Comparison of ENCODE assay signal across 19 cellular contexts in the genomic region with DNA sequence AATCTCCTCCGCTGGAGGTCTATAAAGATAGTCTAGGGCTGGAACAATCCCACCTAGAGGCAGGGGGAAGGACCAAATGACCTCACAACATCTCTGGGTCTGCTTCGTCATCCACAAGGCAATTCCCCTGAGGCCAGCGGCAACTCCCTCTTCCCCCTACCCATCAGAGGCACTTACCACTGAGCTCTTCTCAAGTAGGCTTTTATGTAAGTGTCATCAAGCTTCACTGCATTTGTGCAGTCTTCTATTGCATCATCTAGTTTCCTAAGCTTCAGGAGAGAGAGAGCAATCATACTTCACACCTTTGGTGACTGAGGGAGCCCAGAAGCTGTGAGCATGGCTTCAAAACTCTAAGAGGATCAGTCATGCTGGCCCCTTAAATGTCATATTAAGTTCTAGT. TPM values are rescaled to one million over a fixed set of nuclear protein-coding genes. Genes with fewer than 3 reads are reported as not detected.
DNase-seq lines count a peak whose midpoint lies in the region; ATAC-seq and TF ChIP-seq lines count a peak whose summit lies in the region.
"Had no signal": no experiment of that assay in that cellular context is flagged by ENCODE, and none has a peak within 500 bp of the region (broad histone marks: within the 10 kb centered on the region; RNA-seq: fewer than 3 reads in every experiment).

No MANE protein-coding gene starts in this region.

- no peaks in the 10 kb centered on the region for H3K9me3 ChIP-seq in HEK293 (ENCODE audit: control insufficient read depth, insufficient read depth, low read depth, low read length)
- H3K9me3 ChIP-seq in WERI-Rb-1 (ENCODE audit: severe bottlenecking): no peaks in the 10 kb centered on the region
- H3K9me3 ChIP-seq: esophagus squamous epithelium, ovary, Peyer's patch, suprapubic skin had no signal

- H3K27me3 ChIP-seq in WERI-Rb-1 (ENCODE audit: insufficient read depth, low read depth, severe bottlenecking): no peaks in the 10 kb centered on the region
- H3K27me3 ChIP-seq: esophagus squamous epithelium, ovary, Peyer's patch, suprapubic skin had no signal

- H3K4me3 Mint-ChIP-seq in memory B cell: no peak overlapping the region
- H3K4me3 Mint-ChIP-seq: dendritic cell treated with granulocyte-macrophage colony-stimulating factor and Interleukin-4, amounts not matched to agents 40 ng/mL and 50 ng/mL, for 4 days; WTC11 had no signal

- H3K4me1 Mint-ChIP-seq in memory B cell: peaks cover 7% of the 10 kb centered on the region
- H3K4me1 Mint-ChIP-seq: WTC11 had no signal

- POLR2A ChIA-PET in HEK293 (lab: Yijun Ruan, JAX): no interaction called here

- CTCF ChIA-PET in HEK293 (lab: Yijun Ruan, JAX): no interaction called here

- no peaks in the 10 kb centered on the region for H3K27me3 Mint-ChIP-seq in memory B cell
- H3K27me3 Mint-ChIP-seq: dendritic cell treated with granulocyte-macrophage colony-stimulating factor and Interleukin-4, amounts not matched to agents 40 ng/mL and 50 ng/mL, for 4 days had no signal

- no peak for TF ChIP-seq CTCF in HEK293 (tag by site-specific recombination; IDR thresholded peaks at IDR 0.05)
- TF ChIP-seq CTCF in WERI-Rb-1 (IDR thresholded peaks at IDR 0.05; ENCODE audit: low read depth, low read length): no peak

- H3K9me3 Mint-ChIP-seq in memory B cell: no peaks in the 10 kb centered on the region
- H3K9me3 Mint-ChIP-seq: dendritic cell treated with granulocyte-macrophage colony-stimulating factor and Interleukin-4, amounts not matched to agents 40 ng/mL and 50 ng/mL, for 4 days; WTC11 had no signal

- no peaks in the 10 kb centered on the region for H3K4me1 ChIP-seq in HEK293 (ENCODE audit: control insufficient read depth, insufficient read depth, low read length)
- H3K4me1 ChIP-seq: suprapubic skin had no signal

- peak; percentile 21 for DNase-seq in DMS79 treated with DMSO at 0.1 percent for 48 hours (lab: John Stamatoyannopoulos, UW)
- DNase-seq in WERI-Rb-1: no peak
- no peak for DNase-seq in memory B cell (ENCODE audit: low spot score in 2 of 2)
- no peak for DNase-seq in mucosa of gallbladder (ENCODE audit: low spot score)
- no peak for DNase-seq in activated CD8-positive, alpha-beta memory T cell treated with anti-CD3 and anti-CD28 coated beads, Interleukin-2, amount 50 U/mL, for 4 hours
- DNase-seq in stimulated activated CD4-positive, alpha-beta T cell treated with anti-CD3 and anti-CD28 coated beads, Interleukin-2, amount 100 ng/mL, for 48 hours: no peak
- no peak for DNase-seq in DMS153 treated with DMSO at 0.1 percent for 48 hours (lab: John Stamatoyannopoulos, UW; ENCODE audit: unreplicated experiment)
- DNase-seq: DMS53, esophagus squamous epithelium, kidney glomerular epithelial cell, NCI-H1092 treated with DMSO at 0.1 percent for 48 hours, ovary, Peyer's patch had no signal

- H3K36me3 ChIP-seq in HEK293 (ENCODE audit: control insufficient read depth in 2 of 2, insufficient read depth in 1 of 2, low read length in 2 of 2) (peaks cover 90 to 98% of the 10 kb centered on the region in 2 experiments), WERI-Rb-1 (peaks cover 93% of the 10 kb centered on the region)
- H3K36me3 ChIP-seq: ovary had no signal

- H3K36me3 Mint-ChIP-seq in memory B cell: peaks cover 21% of the 10 kb centered on the region

- no peak overlapping the region for H3K27ac ChIP-seq in HEK293 (ENCODE audit: extremely low read depth, low read depth, low read length)
- peak overlapping the region; percentile 49 for H3K27ac ChIP-seq in WERI-Rb-1
- H3K27ac ChIP-seq: esophagus squamous epithelium, ovary, Peyer's patch, suprapubic skin had no signal

- peak; percentile 14 for ATAC-seq in memory B cell (ENCODE audit: low read depth)
- ATAC-seq: HCT116, WTC11 had no signal

- H3K27ac Mint-ChIP-seq in memory B cell: no peak overlapping the region
- H3K27ac Mint-ChIP-seq: dendritic cell treated with granulocyte-macrophage colony-stimulating factor and Interleukin-4, amounts not matched to agents 40 ng/mL and 50 ng/mL, for 4 days; WTC11 had no signal

- H3K4me3 ChIP-seq in HEK293 (ENCODE audit: low read depth, low read length) (no peak overlapping the region), WERI-Rb-1 (ENCODE audit: low read depth, low read length) (no peak overlapping the region)
- H3K4me3 ChIP-seq: esophagus squamous epithelium, ovary, Peyer's patch, suprapubic skin had no signal

TF ChIP-seq in HEK293, 187 proteins besides CTCF, POLR2A, EP300 and RAD21 (continues in another document):
- TF ChIP-seq MZF1 (tag by site-specific recombination; IDR thresholded peaks at IDR 0.05; ENCODE audit: borderline replicate concordance): no peak
- TF ChIP-seq ZNF366 (tag by site-specific recombination; conservative IDR thresholded peaks at IDR 0.05): 0 out of 2 replicates have a peak, but pooled peaks have one; percentile 19
- TF ChIP-seq GLIS1 (tag by site-specific recombination; IDR thresholded peaks at IDR 0.05): peak; percentile 65
- TF ChIP-seq, protein P1, sequence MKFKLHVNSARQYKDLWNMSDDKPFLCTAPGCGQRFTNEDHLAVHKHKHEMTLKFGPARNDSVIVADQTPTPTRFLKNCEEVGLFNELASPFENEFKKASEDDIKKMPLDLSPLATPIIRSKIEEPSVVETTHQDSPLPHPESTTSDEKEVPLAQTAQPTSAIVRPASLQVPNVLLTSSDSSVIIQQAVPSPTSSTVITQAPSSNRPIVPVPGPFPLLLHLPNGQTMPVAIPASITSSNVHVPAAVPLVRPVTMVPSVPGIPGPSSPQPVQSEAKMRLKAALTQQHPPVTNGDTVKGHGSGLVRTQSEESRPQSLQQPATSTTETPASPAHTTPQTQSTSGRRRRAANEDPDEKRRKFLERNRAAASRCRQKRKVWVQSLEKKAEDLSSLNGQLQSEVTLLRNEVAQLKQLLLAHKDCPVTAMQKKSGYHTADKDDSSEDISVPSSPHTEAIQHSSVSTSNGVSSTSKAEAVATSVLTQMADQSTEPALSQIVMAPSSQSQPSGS (tag by site-specific recombination; IDR thresholded peaks at IDR 0.05; ENCODE audit: low read depth): peak; percentile 71; the same call in 1 of the 2 replicates
- peak; percentile 38; the same call in 1 of the 2 replicates for TF ChIP-seq ZBTB17 (tag by site-specific recombination; IDR thresholded peaks at IDR 0.05)
- TF ChIP-seq, protein P2, sequence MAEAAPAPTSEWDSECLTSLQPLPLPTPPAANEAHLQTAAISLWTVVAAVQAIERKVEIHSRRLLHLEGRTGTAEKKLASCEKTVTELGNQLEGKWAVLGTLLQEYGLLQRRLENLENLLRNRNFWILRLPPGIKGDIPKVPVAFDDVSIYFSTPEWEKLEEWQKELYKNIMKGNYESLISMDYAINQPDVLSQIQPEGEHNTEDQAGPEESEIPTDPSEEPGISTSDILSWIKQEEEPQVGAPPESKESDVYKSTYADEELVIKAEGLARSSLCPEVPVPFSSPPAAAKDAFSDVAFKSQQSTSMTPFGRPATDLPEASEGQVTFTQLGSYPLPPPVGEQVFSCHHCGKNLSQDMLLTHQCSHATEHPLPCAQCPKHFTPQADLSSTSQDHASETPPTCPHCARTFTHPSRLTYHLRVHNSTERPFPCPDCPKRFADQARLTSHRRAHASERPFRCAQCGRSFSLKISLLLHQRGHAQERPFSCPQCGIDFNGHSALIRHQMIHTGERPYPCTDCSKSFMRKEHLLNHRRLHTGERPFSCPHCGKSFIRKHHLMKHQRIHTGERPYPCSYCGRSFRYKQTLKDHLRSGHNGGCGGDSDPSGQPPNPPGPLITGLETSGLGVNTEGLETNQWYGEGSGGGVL (tag by site-specific recombination; IDR thresholded peaks at IDR 0.05): peak; percentile 59
- no peak for TF ChIP-seq ZNF600 (tag by site-specific recombination; IDR thresholded peaks at IDR 0.05)
- TF ChIP-seq ZNF629 (tag by site-specific recombination; IDR thresholded peaks at IDR 0.05): peak; percentile 47
- TF ChIP-seq, protein P3, sequence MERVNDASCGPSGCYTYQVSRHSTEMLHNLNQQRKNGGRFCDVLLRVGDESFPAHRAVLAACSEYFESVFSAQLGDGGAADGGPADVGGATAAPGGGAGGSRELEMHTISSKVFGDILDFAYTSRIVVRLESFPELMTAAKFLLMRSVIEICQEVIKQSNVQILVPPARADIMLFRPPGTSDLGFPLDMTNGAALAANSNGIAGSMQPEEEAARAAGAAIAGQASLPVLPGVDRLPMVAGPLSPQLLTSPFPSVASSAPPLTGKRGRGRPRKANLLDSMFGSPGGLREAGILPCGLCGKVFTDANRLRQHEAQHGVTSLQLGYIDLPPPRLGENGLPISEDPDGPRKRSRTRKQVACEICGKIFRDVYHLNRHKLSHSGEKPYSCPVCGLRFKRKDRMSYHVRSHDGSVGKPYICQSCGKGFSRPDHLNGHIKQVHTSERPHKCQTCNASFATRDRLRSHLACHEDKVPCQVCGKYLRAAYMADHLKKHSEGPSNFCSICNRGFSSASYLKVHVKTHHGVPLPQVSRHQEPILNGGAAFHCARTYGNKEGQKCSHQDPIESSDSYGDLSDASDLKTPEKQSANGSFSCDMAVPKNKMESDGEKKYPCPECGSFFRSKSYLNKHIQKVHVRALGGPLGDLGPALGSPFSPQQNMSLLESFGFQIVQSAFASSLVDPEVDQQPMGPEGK (tag by site-specific recombination; IDR thresholded peaks at IDR 0.05): peak; percentile 59
- no peak for TF ChIP-seq ZNF155 (tag by site-specific recombination; IDR thresholded peaks at IDR 0.05)
- TF ChIP-seq SP2 (tag by site-specific recombination; IDR thresholded peaks at IDR 0.05): no peak
- TF ChIP-seq, protein P4, sequence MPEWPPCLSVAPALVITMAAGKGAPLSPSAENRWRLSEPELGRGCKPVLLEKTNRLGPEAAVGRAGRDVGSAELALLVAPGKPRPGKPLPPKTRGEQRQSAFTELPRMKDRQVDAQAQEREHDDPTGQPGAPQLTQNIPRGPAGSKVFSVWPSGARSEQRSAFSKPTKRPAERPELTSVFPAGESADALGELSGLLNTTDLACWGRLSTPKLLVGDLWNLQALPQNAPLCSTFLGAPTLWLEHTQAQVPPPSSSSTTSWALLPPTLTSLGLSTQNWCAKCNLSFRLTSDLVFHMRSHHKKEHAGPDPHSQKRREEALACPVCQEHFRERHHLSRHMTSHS (tag by site-specific recombination; IDR thresholded peaks at IDR 0.05): no peak
- peak; percentile 47; the same call in 1 of the 2 replicates for TF ChIP-seq ZFP69B (tag by site-specific recombination; IDR thresholded peaks at IDR 0.05)
- TF ChIP-seq BCL11A (tag by site-specific recombination; IDR thresholded peaks at IDR 0.05; ENCODE audit: low read depth): no peak
- no peak for TF ChIP-seq ZNF121 (tag by site-specific recombination; IDR thresholded peaks at IDR 0.05)
- TF ChIP-seq ZIC2 (tag by site-specific recombination; IDR thresholded peaks at IDR 0.05): peak; percentile 38

RNA-seq across cellular contexts. Expression of a gene that starts 21.0 kb away (rescaled TPM):
- total RNA-seq in mucosa of gallbladder: 65.9 TPM

RNA-seq across cellular contexts. Expression of a gene that starts 29.6 kb away (rescaled TPM):
- total RNA-seq in mucosa of gallbladder: 69.8 TPM

RNA-seq across cellular contexts. Expression of a gene that starts 32.2 kb away (rescaled TPM):
- 31.1 TPM for total RNA-seq in mucosa of gallbladder

RNA-seq across cellular contexts. Expression of a gene that starts 57.2 kb away (rescaled TPM):
- total RNA-seq in mucosa of gallbladder: 1.6 TPM
- total RNA-seq: mononuclear cell had no signal
